In genomic region chr22:48247829-48248228, GRCh38 we compare ENCODE assay signal across 23 cellular contexts.
"Had no signal": no experiment of that assay in that cellular context is flagged by ENCODE, and none has a peak within 500 bp of the region (broad histone marks: within the 10 kb centered on the region; RNA-seq: fewer than 3 reads in every experiment).

No MANE protein-coding gene starts in this region.

- H3K27ac Mint-ChIP-seq: IgD-negative memory B cell had no signal

- H3K9ac ChIP-seq: KMS-11, SK-N-SH had no signal

- DNase-seq: Kasumi-1, MM.1S, NCI-H1092 treated with DMSO at 0.1 percent for 48 hours, NCI-H1436, NCI-H187, NCI-H2029, NCI-H2081 treated with DMSO at 0.1 percent for 48 hours, NCI-H2171, NCI-H226, NCI-H446, NCI-H510A, NCI-H524 treated with DMSO at 0.1 percent for 48 hours, NCI-H69, NCI-H774, Right ventricle myocardium superior, RPMI8226, SIG-M5, SK-N-SH had no signal

- H3K9me3 ChIP-seq: SJSA1, SK-N-SH had no signal

- H3K4me3 Mint-ChIP-seq: IgD-negative memory B cell had no signal

- H3K36me3 ChIP-seq: SJSA1 had no signal

- H3K27ac ChIP-seq: HL-60, KMS-11, SJSA1 had no signal

- ATAC-seq: K562 had no signal

- H3K4me1 ChIP-seq: SJSA1 had no signal

- H3K4me3 ChIP-seq: K562, SJSA1 had no signal
